Comparison of ENCODE assay signal across 8 cellular contexts in the genomic region with DNA sequence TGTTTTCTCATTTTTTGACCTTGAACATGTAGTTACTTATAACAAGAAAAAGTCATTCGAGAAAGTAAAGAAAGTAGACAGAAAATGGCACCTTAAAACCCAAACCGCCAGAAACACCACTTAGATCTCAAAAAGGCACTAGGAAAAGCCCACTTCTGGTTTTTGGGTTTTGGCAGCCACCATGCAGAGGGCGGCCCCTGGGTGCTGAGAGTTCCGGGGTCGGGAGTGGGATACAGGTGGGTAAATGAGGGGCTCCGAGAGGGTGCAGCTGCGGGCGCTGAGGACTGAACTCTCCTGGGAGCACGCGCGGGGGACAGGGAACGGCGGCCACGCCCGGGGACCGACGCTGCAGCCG. TPM values are rescaled to one million over a fixed set of nuclear protein-coding genes. Genes with fewer than 3 reads are reported as not detected.
DNase-seq lines count a peak whose midpoint lies in the region; ATAC-seq and TF ChIP-seq lines count a peak whose summit lies in the region.

No MANE protein-coding gene starts in this region.

- TF ChIP-seq CTCF in GM06990 (IDR thresholded peaks at IDR 0.05; ENCODE audit: insufficient read depth, low read length, poor library complexity, severe bottlenecking): no peak
- no peak for TF ChIP-seq CTCF in NB4 (IDR thresholded peaks at IDR 0.05; ENCODE audit: low read depth, low read length)
- TF ChIP-seq CTCF in endodermal cell (conservative IDR thresholded peaks at IDR 0.05): no peak
- TF ChIP-seq CTCF in ovary (IDR thresholded peaks at IDR 0.05): no peak

- H3K4me1 ChIP-seq in endodermal cell (ENCODE audit: control insufficient read depth, insufficient read depth, low read length) (peaks cover 5% of the 10 kb centered on the region), ovary (ENCODE audit: insufficient read depth) (peaks cover 3% of the 10 kb centered on the region)

- H3K4me3 ChIP-seq in GM06990 (replicated peaks; ENCODE audit: low read depth, low read length): peak overlapping the region; percentile 67
- H3K4me3 ChIP-seq in NB4 (ENCODE audit: low read depth, low read length): peak overlapping the region; percentile 54
- H3K4me3 ChIP-seq in endodermal cell (ENCODE audit: low read length): peak overlapping the region; percentile 77
- H3K4me3 ChIP-seq in ovary: peak overlapping the region; percentile 43

- peak overlapping the region; percentile 54 for H3K4me3 Mint-ChIP-seq in endodermal cell

- H3K4me1 Mint-ChIP-seq in endodermal cell: peaks cover 9% of the 10 kb centered on the region

- TF ChIP-seq EP300 in ovary (IDR thresholded peaks at IDR 0.05): no peak

- H3K27ac Mint-ChIP-seq in endodermal cell: no peak overlapping the region

- H3K9ac ChIP-seq in endodermal cell (ENCODE audit: extremely low read depth, low read length, poor library complexity, severe bottlenecking): no peak overlapping the region

- H3K36me3 Mint-ChIP-seq in endodermal cell (ENCODE audit: low read depth): peaks cover 3% of the 10 kb centered on the region

- no peaks in the 10 kb centered on the region; the same call in none of the 2 replicates for H3K27me3 ChIP-seq in GM06990 (replicated peaks; ENCODE audit: control insufficient read depth, insufficient read depth, low read length)
- peaks cover 9% of the 10 kb centered on the region for H3K27me3 ChIP-seq in endodermal cell (ENCODE audit: control insufficient read depth, insufficient read depth, low read length, poor library complexity, severe bottlenecking)
- H3K27me3 ChIP-seq in ovary: no peaks in the 10 kb centered on the region

- ATAC-seq in GM21526 (IDR thresholded peaks at IDR 0.05; ENCODE audit: low FRiP score, unreplicated experiment): no peak
- ATAC-seq in left lobe of liver: no peak

- DNase-seq in GM06990 (ENCODE audit: extremely low read depth, insufficient read length): no peak
- no peak for DNase-seq in NB4 (ENCODE audit: low read depth)
- DNase-seq in endodermal cell: no peak
- DNase-seq in ovary: no peak
- no peak for DNase-seq in left lobe of liver (ENCODE audit: low spot score)
- DNase-seq in SW 1271 (lab: John Stamatoyannopoulos, UW): no peak
- no peak for DNase-seq in midbrain (lab: John Stamatoyannopoulos, UW)

- no peak for TF ChIP-seq POLR2A in NB4 (IDR thresholded peaks at IDR 0.05; ENCODE audit: extremely low read depth, insufficient read length)
- TF ChIP-seq POLR2A in ovary (IDR thresholded peaks at IDR 0.05): no peak

- H3K27ac ChIP-seq in endodermal cell (ENCODE audit: low read depth, low read length): no peak overlapping the region
- H3K27ac ChIP-seq in ovary: peak overlapping the region; percentile 44 to 66

- WGBS in endodermal cell (ENCODE audit: insufficient coverage in 1 of 2, insufficient read length in 1 of 2), 2 experiments: 10 to 18% methylated on average over 13 to 18 of the region's 18 CpGs
- 2 to 6% (median 3%) methylated on average over 11 to 18 of the region's 18 CpGs for WGBS in ovary, 3 donors

- H3K9me3 Mint-ChIP-seq in endodermal cell: peaks cover 6% of the 10 kb centered on the region

- H3K36me3 ChIP-seq in GM06990 (ENCODE audit: control insufficient read depth, insufficient read depth, low read length) (no peaks in the 10 kb centered on the region), endodermal cell (ENCODE audit: control insufficient read depth, insufficient read depth, low read length) (no peaks in the 10 kb centered on the region), ovary (no peaks in the 10 kb centered on the region)

- H3K9me3 ChIP-seq in endodermal cell (ENCODE audit: control insufficient read depth, low read length) (no peaks in the 10 kb centered on the region), ovary (no peaks in the 10 kb centered on the region)

- H3K27me3 Mint-ChIP-seq in endodermal cell (ENCODE audit: insufficient read depth): peaks cover 12% of the 10 kb centered on the region

- intact Hi-C loops in ovary (cut with DNase I): loop anchor here in 3 of 4 donors (5.0 to 10.0 kb wide), 4 partner anchors 37 to 709 kb away; no protein-coding TSS in a partner anchor

RNA-seq across cellular contexts. Expression of gene TMEM242, which starts 49.2 kb away (rescaled TPM):
- total RNA-seq in endodermal cell: 10 to 100 TPM; 10.8 to 11.7 TPM
- 9.6 TPM for polyA plus RNA-seq in endodermal cell (2013, experiment 1 of 2)
- polyA plus RNA-seq in endodermal cell (2013, experiment 2 of 2): 7.7 TPM
- 10 to 100 TPM in 4 of 7 donors, 1 to 10 TPM in 3; 5.5 to 12.1 (median 10.1) TPM for total RNA-seq in ovary
- polyA plus RNA-seq in ovary: 10 to 100 TPM in 1 of 2 donors, 1 to 10 TPM in 1; 7.4 to 11.1 TPM
- total RNA-seq in left lobe of liver: 6.8 TPM
